21 cellular contexts compared by ENCODE assay signal in the genomic region with DNA sequence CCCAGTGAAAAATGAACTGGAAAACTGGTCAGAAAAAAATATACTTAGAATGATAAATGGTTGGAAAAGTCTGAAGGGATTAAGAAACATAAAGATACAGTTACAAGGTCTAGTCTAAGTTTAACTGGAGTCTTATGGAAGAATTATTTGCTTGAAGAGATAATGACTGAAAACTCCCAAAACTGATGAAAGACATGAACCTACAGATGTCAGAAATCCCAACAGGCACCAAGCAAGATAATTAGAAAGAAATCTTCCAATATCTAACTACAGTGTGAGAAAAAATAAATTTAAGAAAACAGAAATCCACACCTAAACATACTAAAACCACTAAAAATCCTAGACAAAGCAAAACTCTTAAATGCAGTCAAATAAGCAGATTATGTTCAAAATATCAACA. TPM values are rescaled to one million over a fixed set of nuclear protein-coding genes. Genes with fewer than 3 reads are reported as not detected.
A peak's percentile ranks its signal among the peaks of the same experiment; 100 is the strongest.
DNase-seq lines count a peak whose midpoint lies in the region; ATAC-seq, FAIRE-seq and TF ChIP-seq lines count a peak whose summit lies in the region.
"Had no signal": no experiment of that assay in that cellular context is flagged by ENCODE, and none has a peak within 500 bp of the region (broad histone marks: within the 10 kb centered on the region; RNA-seq: fewer than 3 reads in every experiment).

No MANE protein-coding gene starts in this region.

- peaks cover 45% of the 10 kb centered on the region for H3K36me3 Mint-ChIP-seq in memory B cell

- in situ Hi-C loops in HepG2 (cut with HindIII; ENCODE audit: extremely low pct_ligation_motif_present, low pct_unique_long_range_greater_than_20kb), result no loop called here

- TF ChIP-seq CTCF in HepG2 (CRISPR knock-in tag; IDR thresholded peaks at IDR 0.05) (no peak), right lobe of liver (IDR thresholded peaks at IDR 0.05) (no peak)

- H3K27me3 ChIP-seq in HepG2 (ENCODE audit: control insufficient read depth in 1 of 2, insufficient read depth in 2 of 2, low read length in 2 of 2) (no peaks in the 10 kb centered on the region), right lobe of liver (no peaks in the 10 kb centered on the region)

- DNase-seq in HepG2 (ENCODE audit: low spot score), result no peak
- DNase-seq in right lobe of liver, result no peak
- DNase-seq in OCI-M1 (lab: John Stamatoyannopoulos, UW), result peak; percentile 24
- DNase-seq in erythroblast (lab: John Stamatoyannopoulos, UW), result peak; percentile 31 to 43
- DNase-seq in memory B cell (ENCODE audit: low spot score in 2 of 2), result no peak
- DNase-seq in left lobe of liver (ENCODE audit: low spot score), result no peak
- DNase-seq in GM19238 (ENCODE audit: insufficient read length, low spot score), result no peak
- no peak for DNase-seq in A172 (ENCODE audit: low spot score)
- DNase-seq: 8988T; C1 segment of cervical spinal cord; Calu3; CD4-positive, alpha-beta memory T cell; COR-L47; DMS53; DMS79 treated with DMSO at 0.1 percent for 48 hours; GF-D8; H9; HFFc6 had no signal

- peak overlapping the region; percentile 24 for H3K27ac Mint-ChIP-seq in memory B cell
- H3K27ac Mint-ChIP-seq: HFFc6 had no signal

- no TSS peak for BruUV-seq in HepG2 (replicated peaks; lab: Mats Ljungman, UMichigan)

- peaks cover 18% of the 10 kb centered on the region for H3K4me1 Mint-ChIP-seq in memory B cell
- H3K4me1 Mint-ChIP-seq: GM23338, H9 had no signal

- no peak for TF ChIP-seq EP300 in HepG2 (IDR thresholded peaks at IDR 0.05; ENCODE audit: low read depth in 2 of 2, low read length in 2 of 2)
- TF ChIP-seq EP300 in HepG2 (CRISPR knock-in tag; IDR thresholded peaks at IDR 0.05; ENCODE audit: borderline replicate concordance), result no peak

- POLR2A ChIA-PET in HepG2 (lab: Yijun Ruan, JAX), result no interaction called here

- H3K36me3 ChIP-seq in HepG2 (replicated peaks in 1 of 2; ENCODE audit: control insufficient read depth in 1 of 2, insufficient read depth in 2 of 2, low read length in 2 of 2) (peaks cover 4 to 53% of the 10 kb centered on the region in 2 experiments), right lobe of liver (peaks cover 0 to 21% (median 16%) of the 10 kb centered on the region in 4 donors)

- no peak for FAIRE-seq in HepG2 (lab: Jason Lieb, UNC)
- FAIRE-seq: GM12891 had no signal

- no peaks in the 10 kb centered on the region for H4K20me1 ChIP-seq in HepG2 (ENCODE audit: insufficient read depth, low read length)

- H2AFZ ChIP-seq in HepG2 (ENCODE audit: low read length), result no peak overlapping the region
- H2AFZ ChIP-seq: GM23338 had no signal

- H3K9me3 ChIP-seq in HepG2 (ENCODE audit: low read length), result no peaks in the 10 kb centered on the region
- H3K9me3 ChIP-seq in right lobe of liver, result no peaks in the 10 kb centered on the region

- H3K9me3 Mint-ChIP-seq in memory B cell, result no peaks in the 10 kb centered on the region
- H3K9me3 Mint-ChIP-seq: GM23338, HFFc6 had no signal

- intact Hi-C loops in HepG2 (cut with micrococcal nuclease; ENCODE audit: unreplicated experiment), result no loop called here
- intact Hi-C loops in right lobe of liver (cut with DNase I), result no loop called here

- no peak for ATAC-seq in HepG2
- ATAC-seq in right lobe of liver, result no peak
- no peak for ATAC-seq in memory B cell (ENCODE audit: low read depth)
- ATAC-seq in left lobe of liver, result no peak
- ATAC-seq: GM23338, HCT116 had no signal

- H3K27ac ChIP-seq in HepG2 (ENCODE audit: extremely low read length, insufficient read depth, low read length), result no peak overlapping the region
- no peak overlapping the region for H3K27ac ChIP-seq in right lobe of liver

- H3K27me3 Mint-ChIP-seq in memory B cell, result no peaks in the 10 kb centered on the region
- H3K27me3 Mint-ChIP-seq: CD4-positive, alpha-beta memory T cell had no signal

- no peak overlapping the region for H3K9ac ChIP-seq in HepG2 (ENCODE audit: insufficient read depth, low read depth, low read length)

- TF ChIP-seq POLR2A in HepG2 (IDR thresholded peaks at IDR 0.05; ENCODE audit: insufficient read depth in 1 of 2, low read depth in 2 of 2, low read length in 2 of 2) (no peak), right lobe of liver (IDR thresholded peaks at IDR 0.05) (no peak), erythroblast (IDR thresholded peaks at IDR 0.05; ENCODE audit: low read length) (no peak)

- H3K4me3 ChIP-seq in HepG2 (replicated peaks in 1 of 3; ENCODE audit: insufficient read depth in 1 of 3, low read depth in 2 of 3, low read length in 3 of 3) (no peak overlapping the region), right lobe of liver (no peak overlapping the region)
- H3K4me3 ChIP-seq: GM23338 had no signal

- TF ChIP-seq RAD21 in HepG2 (CRISPR knock-in tag; IDR thresholded peaks at IDR 0.05), result no peak

- H3K4me1 ChIP-seq in HepG2 (ENCODE audit: insufficient read depth, low read length), result 0 out of 2 replicates have a peak, but pooled peaks cover 6% of the 10 kb centered on the region
- H3K4me1 ChIP-seq in right lobe of liver, result peaks cover 0 to 8% (median 0%) of the 10 kb centered on the region in 4 donors

- H3K79me2 ChIP-seq in HepG2 (ENCODE audit: insufficient read depth, low read length), result peaks cover 4% of the 10 kb centered on the region

- no peak overlapping the region for H3K4me3 Mint-ChIP-seq in memory B cell
- H3K4me3 Mint-ChIP-seq: GM23338, H9, HFFc6 had no signal

- CTCF ChIA-PET in HepG2 (lab: Yijun Ruan, JAX; ENCODE audit: low intra/inter-chr PET ratio, low total read pairs), result no interaction called here

- H3K4me2 ChIP-seq in HepG2 (ENCODE audit: low read depth, low read length), result no peak overlapping the region
- H3K4me2 ChIP-seq: GM23338 had no signal

TF ChIP-seq in HepG2, 621 proteins besides CTCF, POLR2A, EP300 and RAD21:
- TF ChIP-seq ZNF558 (CRISPR knock-in tag; IDR thresholded peaks at IDR 0.05; ENCODE audit: borderline replicate concordance), result peak; percentile 42; the same call in 1 of the 2 replicates
- no peak for TF ChIP-seq AHR (CRISPR knock-in tag; IDR thresholded peaks at IDR 0.05)
TF ChIP-seq in HepG2: peak in this region for 1.

RNA-seq across cellular contexts. Expression of a gene that starts 19.4 kb away (rescaled TPM):
- total RNA-seq in HepG2 (2016; rRNA removed; fragmentation: Illumina TruSeq; extraction: Trizol) (49.2 and 61.4 TPM in 2 replicates), right lobe of liver (10 to 100 TPM; 26.6 to 47.3 (median 37.6) TPM), left lobe of liver (27.4 TPM)
- total RNA-seq in HepG2 (2016; cell fraction: cytosol; rRNA removed; fragmentation: Illumina TruSeq; extraction: Trizol; ENCODE audit: low read depth), result 10.7 and 13.7 TPM in 2 replicates
- 51.5 and 60.3 TPM in 2 replicates for total RNA-seq in HepG2 (2016; cell fraction: insoluble cytoplasmic fraction; rRNA removed; fragmentation: Illumina TruSeq; extraction: Trizol)
- 21.3 and 25.4 TPM in 2 replicates for total RNA-seq in HepG2 (2016; cell fraction: membrane; rRNA removed; fragmentation: Illumina TruSeq; extraction: Trizol)
- total RNA-seq in HepG2 (2016; cell fraction: nucleus; rRNA removed; fragmentation: Illumina TruSeq; extraction: Trizol), result 48.8 and 54.9 TPM in 2 replicates
- 82.7 and 83.2 TPM in 2 replicates for polyA plus RNA-seq in HepG2 (2011; rRNA removed)
- polyA plus RNA-seq in HepG2 (2011; cell fraction: cytosol; rRNA removed), result 54.4 and 60.0 TPM in 2 replicates
- 137 and 298 TPM in 2 replicates for polyA plus RNA-seq in HepG2 (2011; cell fraction: nucleus; rRNA removed)
- polyA plus RNA-seq in HepG2 (2012), result 22.4 and 25.8 TPM in 2 replicates
- polyA plus RNA-seq in HepG2 (2016; cell fraction: cytosol; fragmentation: Illumina TruSeq; extraction: Trizol; ENCODE audit: low read depth), result 2.4 and 2.5 TPM in 2 replicates
- 53.8 and 56.4 TPM in 2 replicates for polyA plus RNA-seq in HepG2 (2016; cell fraction: insoluble cytoplasmic fraction; fragmentation: Illumina TruSeq; extraction: Trizol; ENCODE audit: low read depth)
- 8.0 and 8.3 TPM in 2 replicates for polyA plus RNA-seq in HepG2 (2016; cell fraction: membrane; fragmentation: Illumina TruSeq; extraction: Trizol; ENCODE audit: low read depth)
- polyA plus RNA-seq in HepG2 (2016; cell fraction: nucleus; fragmentation: Illumina TruSeq; extraction: Trizol; ENCODE audit: insufficient read depth, low read depth), result 60.3 and 72.6 TPM in 2 replicates
- polyA minus RNA-seq in HepG2 (2011; rRNA and poly(A)+ RNA removed; ENCODE audit: low replicate concordance), result 114 and 259 TPM in 2 replicates
- polyA minus RNA-seq in HepG2 (2011; cell fraction: cytosol; rRNA and poly(A)+ RNA removed), result 68.2 and 84.6 TPM in 2 replicates
- polyA minus RNA-seq in HepG2 (2011; cell fraction: nucleus; rRNA and poly(A)+ RNA removed), result 156 TPM in 2 replicates
- total RNA-seq in A172 (2014; rRNA removed; shearing (Covaris generic)), result 103 and 210 TPM in 2 replicates

Comparison
In these comparisons a context has a peak if more than half of its experiments do, and no peak if none do; other contexts are left out.
1. DNase-seq: peak in OCI-M1 (single experiment) and erythroblast (2 of 2); none in HepG2 (single experiment), right lobe of liver (0 of 3), memory B cell (0 of 2), left lobe of liver (single experiment), GM19238 (single experiment) and A172 (single experiment).